In the genomic region with DNA sequence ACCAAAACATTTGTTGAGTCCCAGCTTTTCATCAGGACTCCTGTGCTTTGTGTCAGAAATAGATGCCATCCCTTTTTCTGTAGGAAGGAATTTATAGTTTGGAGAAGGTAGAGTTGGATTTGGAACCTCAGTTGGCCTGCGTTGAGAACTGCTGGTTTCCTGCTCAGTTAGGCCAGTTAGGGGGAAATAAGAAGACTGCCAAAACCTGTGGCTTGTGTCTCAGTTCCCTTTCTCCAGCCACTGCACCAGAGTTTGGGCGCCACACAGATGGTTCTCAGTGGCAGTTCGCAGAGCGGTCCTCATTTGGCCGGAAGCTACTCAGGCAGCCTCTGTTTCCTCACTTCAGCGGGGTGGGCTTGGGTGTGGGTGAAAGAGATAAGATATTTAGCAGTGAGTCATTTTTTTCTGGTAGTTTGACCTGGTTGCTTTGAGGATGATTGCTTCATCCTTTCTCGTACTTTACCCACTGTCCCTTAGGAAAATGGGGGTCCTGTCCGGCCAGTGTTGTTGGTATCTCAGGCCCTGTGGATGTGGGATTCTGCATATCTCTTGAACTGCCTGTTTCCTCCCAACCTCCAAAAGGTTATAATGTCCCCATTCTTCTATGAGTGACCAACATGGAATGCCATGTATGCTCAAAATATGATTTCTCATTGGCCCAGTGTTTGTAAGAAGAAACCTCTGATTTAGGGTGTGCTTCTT, we compare ENCODE assay signal across 9 cellular contexts. TPM values are rescaled to one million over a fixed set of nuclear protein-coding genes. Genes with fewer than 3 reads are reported as not detected.
DNase-seq lines count a peak whose midpoint lies in the region; ATAC-seq and TF ChIP-seq lines count a peak whose summit lies in the region.
"Had no signal": no experiment of that assay in that cellular context is flagged by ENCODE, and none has a peak within 500 bp of the region (broad histone marks: within the 10 kb centered on the region; RNA-seq: fewer than 3 reads in every experiment).

No MANE protein-coding gene starts in this region.

- peaks cover 24% of the 10 kb centered on the region for H4K20me1 ChIP-seq in hepatocyte (ENCODE audit: insufficient read depth, poor library complexity, severe bottlenecking)

- H2AFZ ChIP-seq in hepatocyte: no peak overlapping the region
- H2AFZ ChIP-seq: PC-9 had no signal

- H3K4me1 Mint-ChIP-seq in activated CD4-positive, alpha-beta memory T cell treated with anti-CD3 and anti-CD28 coated beads for 36 hours (ENCODE audit: low read depth): peaks cover 79% of the 10 kb centered on the region

- H3K27ac ChIP-seq in hepatocyte (peak overlapping the region; percentile 57), transverse colon (peak overlapping the region in 1 of 4 donors; percentile 9)
- H3K27ac ChIP-seq: PC-9 had no signal

- H3K36me3 ChIP-seq in hepatocyte (replicated peaks; ENCODE audit: insufficient read depth, low read depth): no peaks in the 10 kb centered on the region
- no peaks in the 10 kb centered on the region for H3K36me3 ChIP-seq in transverse colon

- H3K27me3 Mint-ChIP-seq in activated CD4-positive, alpha-beta memory T cell treated with anti-CD3 and anti-CD28 coated beads for 36 hours: no peaks in the 10 kb centered on the region

- DNase-seq in GM10248 (ENCODE audit: extremely low spot score) (peak; percentile 77), hepatocyte (ENCODE audit: low spot score) (peak; percentile 23), transverse colon (peak; percentile 63), iPS-NIHi11 (ENCODE audit: low spot score) (no peak), LoVo (ENCODE audit: low spot score) (no peak)
- DNase-seq in activated CD4-positive, alpha-beta memory T cell treated with anti-CD3 and anti-CD28 coated beads for 36 hours: peak; percentile 46

- 59% methylated on average over 8 of the region's 8 CpGs for WGBS in hepatocyte (ENCODE audit: low lambda C conversion rate, missing lambda C conversion rate)
- WGBS in transverse colon (ENCODE audit: low coverage in 1 of 2), 2 donors: 55 to 71% methylated on average over 2 to 8 of the region's 8 CpGs

- peak overlapping the region; percentile 50 for H3K27ac Mint-ChIP-seq in activated CD4-positive, alpha-beta memory T cell treated with anti-CD3 and anti-CD28 coated beads for 36 hours

- no peaks in the 10 kb centered on the region for H3K27me3 ChIP-seq in hepatocyte
- no peaks in the 10 kb centered on the region for H3K27me3 ChIP-seq in transverse colon

- intact Hi-C loops in activated CD4-positive, alpha-beta memory T cell treated with anti-CD3 and anti-CD28 coated beads for 36 hours (cut with micrococcal nuclease): loop anchor here (2.0 to 5.0 kb wide), 6 partner anchors 27 to 567 kb away; no protein-coding TSS in a partner anchor
- intact Hi-C loops in transverse colon (cut with DNase I; ENCODE audit: low total_unique reads): no loop called here

- no peak for TF ChIP-seq EP300 in transverse colon (IDR thresholded peaks at IDR 0.05; ENCODE audit: low read depth)

- H3K9me3 ChIP-seq in hepatocyte (ENCODE audit: low read depth) (no peaks in the 10 kb centered on the region), transverse colon (no peaks in the 10 kb centered on the region)

- H3K4me3 ChIP-seq in hepatocyte (no peak overlapping the region), transverse colon (no peak overlapping the region)
- H3K4me3 ChIP-seq: PC-9 had no signal

- POLR2A ChIA-PET in GM10248 (lab: Yijun Ruan, JAX): no interaction called here
- POLR2A ChIA-PET in activated CD4-positive, alpha-beta memory T cell treated with anti-CD3 and anti-CD28 coated beads for 36 hours (lab: Charles Lee): no interaction called here

- TF ChIP-seq POLR2A in transverse colon (IDR thresholded peaks at IDR 0.05): no peak

- in situ Hi-C loops in transverse colon (cut with MboI; ENCODE audit: low pct_ligation_motif_present in 1 of 4, low pct_unique_long_range_greater_than_20kb in 1 of 4, low sequenced_read_pairs in 3 of 4): no loop called here

- H3K4me3 Mint-ChIP-seq in activated CD4-positive, alpha-beta memory T cell treated with anti-CD3 and anti-CD28 coated beads for 36 hours: no peak overlapping the region

- peaks cover 82% of the 10 kb centered on the region for H3K79me2 ChIP-seq in hepatocyte

- no peaks in the 10 kb centered on the region for H3K9me2 ChIP-seq in hepatocyte (replicated peaks; ENCODE audit: insufficient read depth)

- TF ChIP-seq CTCF in GM10248 (IDR thresholded peaks at IDR 0.05; ENCODE audit: control extremely low read depth, extremely low read depth, low read depth, missing control alignments) (no peak), hepatocyte (IDR thresholded peaks at IDR 0.05; ENCODE audit: poor library complexity) (no peak), transverse colon (IDR thresholded peaks at IDR 0.05) (no peak)

- CTCF ChIA-PET in GM10248 (lab: Yijun Ruan, JAX): interaction anchor here (1.3 to 1.6 kb wide), 2 partner anchors 19 to 90 kb away, joined by 3 read pairs; no protein-coding TSS in a partner anchor
- CTCF ChIA-PET in activated CD4-positive, alpha-beta memory T cell treated with anti-CD3 and anti-CD28 coated beads for 36 hours (lab: Charles Lee): no interaction called here

- H3K4me1 ChIP-seq in hepatocyte (ENCODE audit: insufficient read depth): peaks cover 33% of the 10 kb centered on the region
- H3K4me1 ChIP-seq in transverse colon: peaks cover 4 to 60% (median 28%) of the 10 kb centered on the region in 4 donors

- ATAC-seq in GM21515 (IDR thresholded peaks at IDR 0.05; ENCODE audit: unreplicated experiment): peak; percentile 78
- peak; percentile 67 for ATAC-seq in HG03565 (IDR thresholded peaks at IDR 0.05; ENCODE audit: unreplicated experiment)

- H3K4me2 ChIP-seq in hepatocyte: peak overlapping the region; percentile 34
- H3K4me2 ChIP-seq: PC-9 had no signal

- no peaks in the 10 kb centered on the region for H3K9me3 Mint-ChIP-seq in activated CD4-positive, alpha-beta memory T cell treated with anti-CD3 and anti-CD28 coated beads for 36 hours

- H3K36me3 Mint-ChIP-seq in activated CD4-positive, alpha-beta memory T cell treated with anti-CD3 and anti-CD28 coated beads for 36 hours: peaks cover 25% of the 10 kb centered on the region

RNA-seq across cellular contexts. Expression of gene JARID2, which starts 53.7 kb away (rescaled TPM):
- total RNA-seq in activated CD4-positive, alpha-beta memory T cell treated with anti-CD3 and anti-CD28 coated beads for 36 hours: 10 to 100 TPM; 41.4 to 44.0 TPM
- total RNA-seq in hepatocyte (7.7 and 11.6 TPM in 2 replicates), transverse colon (10 to 100 TPM in 2 of 4 donors, 1 to 10 TPM in 2; 9.4 to 18.7 (median 10.9) TPM)
- polyA plus RNA-seq in hepatocyte: 4.6 and 6.8 TPM in 2 replicates

Comparison
In these comparisons a context has a peak if more than half of its experiments do, and no peak if none do; other contexts are left out.
1. DNase-seq: peak in GM10248 (single experiment), activated CD4-positive, alpha-beta memory T cell treated with anti-CD3 and anti-CD28 coated beads for 36 hours (single experiment), hepatocyte (single experiment) and transverse colon (single experiment); none in iPS-NIHi11 (single experiment) and LoVo (single experiment).